9 cellular contexts compared by ENCODE assay signal in the genomic region with DNA sequence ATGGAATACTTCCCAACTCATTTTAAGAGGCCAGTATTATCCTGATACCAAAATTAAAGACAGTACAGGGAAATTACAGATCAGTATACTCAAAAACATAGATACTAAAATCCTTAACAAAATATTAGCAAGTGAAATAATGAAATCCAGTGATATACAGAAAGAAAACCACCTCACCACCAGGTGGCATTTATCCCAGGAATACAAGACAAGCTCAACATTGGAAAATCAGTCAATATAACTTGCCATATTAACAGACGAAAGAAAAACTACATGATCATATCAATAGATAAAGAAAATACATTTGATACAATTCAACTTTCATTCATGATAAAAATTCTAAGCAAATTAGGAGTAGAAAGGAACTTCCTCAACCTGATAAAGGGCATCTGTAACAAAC. TPM values are rescaled to one million over a fixed set of nuclear protein-coding genes. Genes with fewer than 3 reads are reported as not detected.
A peak's percentile ranks its signal among the peaks of the same experiment; 100 is the strongest.
DNase-seq lines count a peak whose midpoint lies in the region; ATAC-seq, FAIRE-seq and TF ChIP-seq lines count a peak whose summit lies in the region.
"Had no signal": no experiment of that assay in that cellular context is flagged by ENCODE, and none has a peak within 500 bp of the region (broad histone marks: within the 10 kb centered on the region; RNA-seq: fewer than 3 reads in every experiment).

No MANE protein-coding gene starts in this region.

- no peaks in the 10 kb centered on the region for H3K9me3 Mint-ChIP-seq in effector memory CD8-positive, alpha-beta T cell
- H3K9me3 Mint-ChIP-seq in stimulated activated naive CD8-positive, alpha-beta T cell treated with anti-CD3 and anti-CD28 coated beads, Interleukin-15, amount 100 ng/mL, for 72 hours: no peaks in the 10 kb centered on the region
- H3K9me3 Mint-ChIP-seq in WTC11: no peaks in the 10 kb centered on the region
- H3K9me3 Mint-ChIP-seq: dendritic cell treated with granulocyte-macrophage colony-stimulating factor and Interleukin-4, amounts not matched to agents 40 ng/mL and 50 ng/mL, for 4 days had no signal

- ATAC-seq in effector memory CD8-positive, alpha-beta T cell (replicated peaks): no peak
- ATAC-seq in GM18873 (IDR thresholded peaks at IDR 0.05; ENCODE audit: low FRiP score, unreplicated experiment) (no peak), WTC11 (no peak)
- no peak for ATAC-seq in stimulated activated naive CD8-positive, alpha-beta T cell treated with anti-CD3 and anti-CD28 coated beads, Interleukin-15, amount 100 ng/mL, for 72 hours

- peaks cover 11 to 15% of the 10 kb centered on the region in 2 donors for H3K27me3 Mint-ChIP-seq in effector memory CD8-positive, alpha-beta T cell
- no peaks in the 10 kb centered on the region for H3K27me3 Mint-ChIP-seq in stimulated activated naive CD8-positive, alpha-beta T cell treated with anti-CD3 and anti-CD28 coated beads, Interleukin-15, amount 100 ng/mL, for 72 hours
- no peaks in the 10 kb centered on the region; the same call in 1 of the 2 replicates for H3K27me3 Mint-ChIP-seq in WTC11 (ENCODE audit: low read depth)
- H3K27me3 Mint-ChIP-seq: dendritic cell treated with granulocyte-macrophage colony-stimulating factor and Interleukin-4, amounts not matched to agents 40 ng/mL and 50 ng/mL, for 4 days had no signal

- CTCF ChIA-PET in GM10248 (lab: Yijun Ruan, JAX): interaction anchor here (0.7 to 9.7 kb wide), 18 partner anchors 9 to 167 kb away, joined by 3 to 78 read pairs (median 6); no protein-coding TSS in a partner anchor
- CTCF ChIA-PET in WTC11 (lab: Charles Lee): interaction anchor here (0.5 to 6.4 kb wide), 60 partner anchors 9 to 1303 kb away, joined by 3 to 84 read pairs (median 5); partner anchors contain the start of genes NCLN, ZNF555 and ZNF57

- POLR2A ChIA-PET in GM10248 (lab: Yijun Ruan, JAX): no interaction called here
- POLR2A ChIA-PET in WTC11 (lab: Charles Lee): no interaction called here

- H3K36me3 Mint-ChIP-seq in effector memory CD8-positive, alpha-beta T cell (ENCODE audit: insufficient read depth): peaks cover 10% of the 10 kb centered on the region
- H3K36me3 Mint-ChIP-seq in WTC11: no peaks in the 10 kb centered on the region

- peaks cover 15 to 19% of the 10 kb centered on the region in 2 donors for H3K4me1 Mint-ChIP-seq in effector memory CD8-positive, alpha-beta T cell (ENCODE audit: low read depth in 2 of 2)
- H3K4me1 Mint-ChIP-seq in stimulated activated naive CD8-positive, alpha-beta T cell treated with anti-CD3 and anti-CD28 coated beads, Interleukin-15, amount 100 ng/mL, for 72 hours: peaks cover 42% of the 10 kb centered on the region
- peaks cover 9% of the 10 kb centered on the region for H3K4me1 Mint-ChIP-seq in WTC11

- no peak overlapping the region for H3K27ac Mint-ChIP-seq in effector memory CD8-positive, alpha-beta T cell
- H3K27ac Mint-ChIP-seq in stimulated activated naive CD8-positive, alpha-beta T cell treated with anti-CD3 and anti-CD28 coated beads, Interleukin-15, amount 100 ng/mL, for 72 hours: no peak overlapping the region
- H3K27ac Mint-ChIP-seq in WTC11: no peak overlapping the region
- H3K27ac Mint-ChIP-seq: dendritic cell treated with granulocyte-macrophage colony-stimulating factor and Interleukin-4, amounts not matched to agents 40 ng/mL and 50 ng/mL, for 4 days had no signal

- peak; percentile 77 for FAIRE-seq in RCC 7860 (lab: Jason Lieb, UNC)

- H3K4me3 Mint-ChIP-seq in effector memory CD8-positive, alpha-beta T cell: no peak overlapping the region
- H3K4me3 Mint-ChIP-seq in stimulated activated naive CD8-positive, alpha-beta T cell treated with anti-CD3 and anti-CD28 coated beads, Interleukin-15, amount 100 ng/mL, for 72 hours: no peak overlapping the region
- H3K4me3 Mint-ChIP-seq in WTC11: no peak overlapping the region
- H3K4me3 Mint-ChIP-seq: dendritic cell treated with granulocyte-macrophage colony-stimulating factor and Interleukin-4, amounts not matched to agents 40 ng/mL and 50 ng/mL, for 4 days had no signal

- DNase-seq in AG08395 (ENCODE audit: low spot score): peak; percentile 50
- no peak for DNase-seq in GM10248 (ENCODE audit: extremely low spot score)
- DNase-seq in RCC 7860 (ENCODE audit: low spot score): peak; percentile 50
- peak; percentile 48 for DNase-seq in glomerular endothelial cell (ENCODE audit: extremely low read depth, low read depth, low spot score)
- DNase-seq in effector memory CD8-positive, alpha-beta T cell: no peak
- DNase-seq in stimulated activated naive CD8-positive, alpha-beta T cell treated with anti-CD3 and anti-CD28 coated beads, Interleukin-15, amount 100 ng/mL, for 72 hours: no peak
- DNase-seq in WTC11 (ENCODE audit: low spot score): no peak

- TF ChIP-seq CTCF in GM10248 (IDR thresholded peaks at IDR 0.05; ENCODE audit: control extremely low read depth, extremely low read depth, low read depth, missing control alignments) (peak; percentile 16), WTC11 (IDR thresholded peaks at IDR 0.05) (no peak)

TF ChIP-seq in WTC11, 78 proteins besides CTCF, POLR2A, EP300 and RAD21 (continues in another document):
- TF ChIP-seq TCF7 (CRISPR knock-in tag; IDR thresholded peaks at IDR 0.05; ENCODE audit: low read depth) (no peak), ATF2 (CRISPR knock-in tag; IDR thresholded peaks at IDR 0.05; ENCODE audit: borderline replicate concordance, low read depth) (no peak), USF1 (CRISPR knock-in tag; IDR thresholded peaks at IDR 0.05) (no peak), PRRX2 (CRISPR knock-in tag; IDR thresholded peaks at IDR 0.05) (no peak)
- TF ChIP-seq, protein P1, sequence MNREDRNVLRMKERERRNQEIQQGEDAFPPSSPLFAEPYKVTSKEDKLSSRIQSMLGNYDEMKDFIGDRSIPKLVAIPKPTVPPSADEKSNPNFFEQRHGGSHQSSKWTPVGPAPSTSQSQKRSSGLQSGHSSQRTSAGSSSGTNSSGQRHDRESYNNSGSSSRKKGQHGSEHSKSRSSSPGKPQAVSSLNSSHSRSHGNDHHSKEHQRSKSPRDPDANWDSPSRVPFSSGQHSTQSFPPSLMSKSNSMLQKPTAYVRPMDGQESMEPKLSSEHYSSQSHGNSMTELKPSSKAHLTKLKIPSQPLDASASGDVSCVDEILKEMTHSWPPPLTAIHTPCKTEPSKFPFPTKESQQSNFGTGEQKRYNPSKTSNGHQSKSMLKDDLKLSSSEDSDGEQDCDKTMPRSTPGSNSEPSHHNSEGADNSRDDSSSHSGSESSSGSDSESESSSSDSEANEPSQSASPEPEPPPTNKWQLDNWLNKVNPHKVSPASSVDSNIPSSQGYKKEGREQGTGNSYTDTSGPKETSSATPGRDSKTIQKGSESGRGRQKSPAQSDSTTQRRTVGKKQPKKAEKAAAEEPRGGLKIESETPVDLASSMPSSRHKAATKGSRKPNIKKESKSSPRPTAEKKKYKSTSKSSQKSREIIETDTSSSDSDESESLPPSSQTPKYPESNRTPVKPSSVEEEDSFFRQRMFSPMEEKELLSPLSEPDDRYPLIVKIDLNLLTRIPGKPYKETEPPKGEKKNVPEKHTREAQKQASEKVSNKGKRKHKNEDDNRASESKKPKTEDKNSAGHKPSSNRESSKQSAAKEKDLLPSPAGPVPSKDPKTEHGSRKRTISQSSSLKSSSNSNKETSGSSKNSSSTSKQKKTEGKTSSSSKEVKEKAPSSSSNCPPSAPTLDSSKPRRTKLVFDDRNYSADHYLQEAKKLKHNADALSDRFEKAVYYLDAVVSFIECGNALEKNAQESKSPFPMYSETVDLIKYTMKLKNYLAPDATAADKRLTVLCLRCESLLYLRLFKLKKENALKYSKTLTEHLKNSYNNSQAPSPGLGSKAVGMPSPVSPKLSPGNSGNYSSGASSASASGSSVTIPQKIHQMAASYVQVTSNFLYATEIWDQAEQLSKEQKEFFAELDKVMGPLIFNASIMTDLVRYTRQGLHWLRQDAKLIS (CRISPR knock-in tag; IDR thresholded peaks at IDR 0.05; ENCODE audit: borderline replicate concordance): no peak

RNA-seq across cellular contexts. Expression of gene GNA15, which starts 6.7 kb away (rescaled TPM):
- total RNA-seq in glomerular endothelial cell (0.06 and 0.53 TPM in 2 replicates), WTC11 (2021) (0.22 to 0.44 TPM (median 0.37 TPM) in 3 replicates)

RNA-seq across cellular contexts. Expression of gene GNA11, which starts 35.0 kb away (rescaled TPM):
- total RNA-seq in glomerular endothelial cell (77.3 and 105 TPM in 2 replicates), WTC11 (2021) (22.4 to 27.2 TPM (median 23.5 TPM) in 3 replicates)

RNA-seq across cellular contexts. Expression of gene S1PR4, which starts 49.5 kb away (rescaled TPM):
- total RNA-seq in glomerular endothelial cell (2.1 TPM in 1 of 2 replicates, not detected in the other), WTC11 (2021) (0.27 to 0.37 TPM (median 0.28 TPM) in 3 replicates)

RNA-seq across cellular contexts. Expression of gene NCLN, which starts 56.6 kb away (rescaled TPM):
- total RNA-seq in glomerular endothelial cell (78.8 and 90.0 TPM in 2 replicates), WTC11 (2021) (99.9 to 113 TPM (median 105 TPM) in 3 replicates)

Comparison
In these comparisons a context has a peak if more than half of its experiments do, and no peak if none do; other contexts are left out.
1. DNase-seq: peak in AG08395 (single experiment), RCC 7860 (single experiment) and glomerular endothelial cell (single experiment); none in GM10248 (single experiment), effector memory CD8-positive, alpha-beta T cell (0 of 3), stimulated activated naive CD8-positive, alpha-beta T cell treated with anti-CD3 and anti-CD28 coated beads, Interleukin-15, amount 100 ng/mL, for 72 hours (0 of 2) and WTC11 (single experiment).